In genomic region chr9:126454795-126455194, GRCh38 we compare ENCODE assay signal across 24 cellular contexts.
"Had no signal": no experiment of that assay in that cellular context is flagged by ENCODE, and none has a peak within 500 bp of the region (broad histone marks: within the 10 kb centered on the region; RNA-seq: fewer than 3 reads in every experiment).

No MANE protein-coding gene starts in this region.

- H3K4me1 ChIP-seq: colonic mucosa, foreskin keratinocyte, gastroesophageal sphincter, prostate gland, right atrium auricular region, transverse colon, upper lobe of right lung, uterus had no signal

- FAIRE-seq: kidney had no signal

- H3K9me3 ChIP-seq: colonic mucosa, gastroesophageal sphincter, heart left ventricle, mucosa of descending colon, prostate gland, right atrium auricular region, suprapubic skin, transverse colon, upper lobe of right lung, uterus had no signal

- H3K27ac ChIP-seq: colonic mucosa, foreskin keratinocyte, gastroesophageal sphincter, heart left ventricle, hepatocyte, prostate gland, right atrium auricular region, suprapubic skin, transverse colon, upper lobe of right lung, uterus had no signal

- H3K27me3 ChIP-seq: colonic mucosa, foreskin keratinocyte, gastroesophageal sphincter, heart left ventricle, hepatocyte, right atrium auricular region, suprapubic skin, transverse colon, upper lobe of right lung, uterus had no signal

- DNase-seq: colonic mucosa; dermis blood vessel endothelial cell; effector memory CD8-positive, alpha-beta T cell; foreskin keratinocyte; kidney; mucosa of descending colon; naive B cell; nucleus accumbens; stimulated activated CD4-positive, alpha-beta T cell treated with anti-CD3 and anti-CD28 coated beads, Interleukin-2, amount 100 ng/mL, for 24 hours; stimulated activated CD4-positive, alpha-beta T cell treated with anti-CD3 and anti-CD28 coated beads, Interleukin-4, amount 100 ng/mL, for 4 hours; stimulated activated naive B cell treated with anti-CD40 and anti-IgM and Interleukin-4, amounts not matched to agents 10 μg/mL and 1 μg/mL and 100 μg/mL, for 72 hours; transverse colon; upper lobe of right lung; uterus had no signal

- H3K79me2 ChIP-seq: hepatocyte had no signal

- H3K4me2 ChIP-seq: hepatocyte, smooth muscle cell had no signal

- H2AFZ ChIP-seq: hepatocyte had no signal

- ATAC-seq: effector memory CD8-positive, alpha-beta T cell; foreskin keratinocyte; gastroesophageal sphincter; heart left ventricle; left lobe of liver; mucosa of descending colon; sciatic nerve; stimulated activated naive B cell treated with anti-CD40 and anti-IgM and Interleukin-4, amounts not matched to agents 10 μg/mL and 1 μg/mL and 100 μg/mL, for 72 hours; upper lobe of right lung had no signal

- H3K4me3 ChIP-seq: colonic mucosa, gastroesophageal sphincter, heart left ventricle, hepatocyte, lung, mucosa of descending colon, prostate gland, right atrium auricular region, smooth muscle cell, suprapubic skin, transverse colon, upper lobe of right lung, uterus had no signal

- H3K36me3 ChIP-seq: colonic mucosa, prostate gland, right atrium auricular region, transverse colon, uterus had no signal
